1 cellular context compared by ENCODE assay signal in the genomic region with DNA sequence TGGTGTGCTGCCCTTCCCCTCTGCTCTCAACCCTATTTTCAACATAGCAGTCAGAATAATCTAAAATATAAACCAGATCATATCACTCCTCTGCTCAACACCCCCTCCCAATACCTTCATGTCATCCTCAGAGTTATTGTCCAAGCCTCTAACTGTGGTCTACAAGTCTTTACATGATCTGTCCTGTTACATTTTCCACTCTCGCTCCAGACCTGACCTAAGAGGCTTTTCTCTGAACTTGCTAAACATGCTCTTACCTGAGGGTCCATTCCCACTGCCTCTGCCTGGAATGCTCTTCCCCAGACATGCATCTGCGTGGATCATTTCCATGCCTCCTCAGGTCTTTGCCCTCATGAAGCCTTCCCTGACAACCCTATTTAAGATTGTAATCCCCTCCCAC.
TF ChIP-seq lines count a peak whose summit lies in the region.

No MANE protein-coding gene starts in this region.

TF ChIP-seq in HepG2, 621 proteins besides CTCF, POLR2A, EP300 and RAD21:
- no peak for TF ChIP-seq ATF1 (CRISPR knock-in tag; IDR thresholded peaks at IDR 0.05)
- no peak for TF ChIP-seq HDAC2 (CRISPR knock-in tag; IDR thresholded peaks at IDR 0.05)
- TF ChIP-seq NR2F2 (IDR thresholded peaks at IDR 0.05; ENCODE audit: borderline replicate concordance, low read depth): no peak
- no peak for TF ChIP-seq IRF2 (CRISPR knock-in tag; IDR thresholded peaks at IDR 0.05)
- TF ChIP-seq ZKSCAN5 (CRISPR knock-in tag; IDR thresholded peaks at IDR 0.05): no peak
- TF ChIP-seq ZNF383 (CRISPR knock-in tag; IDR thresholded peaks at IDR 0.05; ENCODE audit: borderline replicate concordance): no peak
- TF ChIP-seq, protein P1, sequence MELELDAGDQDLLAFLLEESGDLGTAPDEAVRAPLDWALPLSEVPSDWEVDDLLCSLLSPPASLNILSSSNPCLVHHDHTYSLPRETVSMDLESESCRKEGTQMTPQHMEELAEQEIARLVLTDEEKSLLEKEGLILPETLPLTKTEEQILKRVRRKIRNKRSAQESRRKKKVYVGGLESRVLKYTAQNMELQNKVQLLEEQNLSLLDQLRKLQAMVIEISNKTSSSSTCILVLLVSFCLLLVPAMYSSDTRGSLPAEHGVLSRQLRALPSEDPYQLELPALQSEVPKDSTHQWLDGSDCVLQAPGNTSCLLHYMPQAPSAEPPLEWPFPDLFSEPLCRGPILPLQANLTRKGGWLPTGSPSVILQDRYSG (CRISPR knock-in tag; IDR thresholded peaks at IDR 0.05): no peak
- TF ChIP-seq CEBPG (CRISPR knock-in tag; IDR thresholded peaks at IDR 0.05): no peak
- TF ChIP-seq SIN3A (IDR thresholded peaks at IDR 0.05; ENCODE audit: borderline replicate concordance, low read depth, low read length): no peak
- TF ChIP-seq, protein P2, sequence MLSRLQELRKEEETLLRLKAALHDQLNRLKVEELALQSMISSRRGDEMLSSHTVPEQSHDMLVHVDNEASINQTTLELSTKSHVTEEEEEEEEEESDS (CRISPR knock-in tag; IDR thresholded peaks at IDR 0.05; ENCODE audit: borderline replicate concordance): no peak
- no peak for TF ChIP-seq TP53 (CRISPR knock-in tag; conservative IDR thresholded peaks at IDR 0.05)
- TF ChIP-seq CC2D1A (CRISPR knock-in tag; IDR thresholded peaks at IDR 0.05): no peak
- no peak for TF ChIP-seq SIX1 (CRISPR knock-in tag; IDR thresholded peaks at IDR 0.05; ENCODE audit: borderline replicate concordance)
- no peak for TF ChIP-seq ZNF350 (CRISPR knock-in tag; IDR thresholded peaks at IDR 0.05; ENCODE audit: borderline replicate concordance, low read depth)
- TF ChIP-seq IRX3 (CRISPR knock-in tag; IDR thresholded peaks at IDR 0.05; ENCODE audit: borderline replicate concordance, low read depth): no peak
